8 cellular contexts compared by ENCODE assay signal in the genomic region with DNA sequence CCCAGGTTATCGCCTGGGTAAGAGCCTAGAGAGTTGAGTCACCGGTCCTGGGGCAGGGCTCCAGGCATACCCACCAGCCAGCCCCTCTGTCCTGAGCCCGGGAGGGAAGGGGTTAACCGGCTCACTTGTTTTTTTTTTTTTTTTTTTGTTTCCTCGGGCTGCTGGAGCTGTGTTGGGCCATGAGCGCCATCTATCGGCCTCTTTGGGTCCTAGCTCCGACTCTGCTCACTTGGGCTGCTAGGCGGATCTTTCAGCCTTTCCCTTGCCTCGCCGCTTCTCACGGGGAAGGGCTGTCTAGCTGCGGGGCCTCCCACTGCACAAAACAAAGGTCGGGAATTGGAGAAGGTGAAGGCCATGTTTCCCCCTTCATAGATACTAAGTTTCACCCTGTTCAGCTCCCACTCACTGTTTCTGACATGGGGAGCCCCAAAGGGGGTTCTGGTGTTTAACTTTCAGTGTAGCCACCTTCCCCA. TPM values are rescaled to one million over a fixed set of nuclear protein-coding genes. Genes with fewer than 3 reads are reported as not detected.
DNase-seq lines count a peak whose midpoint lies in the region; FAIRE-seq and TF ChIP-seq lines count a peak whose summit lies in the region.

No MANE protein-coding gene starts in this region.

- DNase-seq in NK-92 treated with Interleukin-12 subunit alpha and Interleukin-12 subunit beta, amount 100 ng/mL, for 24 hours (lab: John Stamatoyannopoulos, UW), result peak; percentile 43
- DNase-seq in NK-92 (lab: John Stamatoyannopoulos, UW; ENCODE audit: unreplicated experiment), result no peak
- DNase-seq in RCC 7860 (ENCODE audit: low spot score), result peak; percentile 63
- DNase-seq in activated T-cell treated with anti-CD3 and anti-CD28 coated beads, Interleukin-2, amount 50 U/mL, for 48 hours, result peak; percentile 74 to 82
- peak; percentile 84 for DNase-seq in fibroblast of peridontal ligament (ENCODE audit: extremely low read depth)
- DNase-seq in stimulated activated naive CD4-positive, alpha-beta T cell treated with Interleukin-2 at 50 U/mL for 16 hours (lab: John Stamatoyannopoulos, UW), result peak; percentile 71

- H3K9me3 ChIP-seq in neural cell (ENCODE audit: low read length), result no peaks in the 10 kb centered on the region

- H3K9me2 ChIP-seq in neural cell (ENCODE audit: insufficient read depth, low read length), result no peaks in the 10 kb centered on the region

- no peak overlapping the region for H3K4me3 ChIP-seq in neural cell (ENCODE audit: low read length)

- no peak for FAIRE-seq in RCC 7860 (lab: Jason Lieb, UNC)

- peak; percentile 85 for TF ChIP-seq RAD21 in neural cell (conservative IDR thresholded peaks at IDR 0.05)

- H3K27ac ChIP-seq in neural cell (ENCODE audit: low read length), result no peak overlapping the region

- H3K36me3 ChIP-seq in neural cell (ENCODE audit: insufficient read depth, low read length), result no peaks in the 10 kb centered on the region

- peaks cover 46% of the 10 kb centered on the region for H3K27me3 ChIP-seq in neural cell (ENCODE audit: insufficient read depth, low read depth, low read length)

- H3K4me2 ChIP-seq in neural cell (ENCODE audit: low read length), result no peak overlapping the region

- no peak overlapping the region for H2AFZ ChIP-seq in neural cell (ENCODE audit: low read depth, low read length)

- H3K79me2 ChIP-seq in neural cell (replicated peaks; ENCODE audit: insufficient read depth, low read length), result no peaks in the 10 kb centered on the region

- no peaks in the 10 kb centered on the region for H3F3A ChIP-seq in neural cell (ENCODE audit: insufficient read depth, low read length, poor library complexity, severe bottlenecking)

- peak; percentile 76 for TF ChIP-seq CTCF in LNCAP (IDR thresholded peaks at IDR 0.05)
- peak; percentile 89 for TF ChIP-seq CTCF in neural cell (IDR thresholded peaks at IDR 0.05; ENCODE audit: poor library complexity, severe bottlenecking)

- H4K20me1 ChIP-seq in neural cell (ENCODE audit: insufficient read depth), result no peaks in the 10 kb centered on the region

- no peak overlapping the region for H3K9ac ChIP-seq in neural cell (ENCODE audit: low read length)

- TF ChIP-seq EP300 in neural cell (conservative IDR thresholded peaks at IDR 0.05; ENCODE audit: poor library complexity, severe bottlenecking), result no peak

TF ChIP-seq in neural cell, 6 proteins besides CTCF, POLR2A, EP300 and RAD21:
- TF ChIP-seq TAF1 (IDR thresholded peaks at IDR 0.05; ENCODE audit: low read depth) (no peak), SMC3 (conservative IDR thresholded peaks at IDR 0.05; ENCODE audit: poor library complexity) (peak; percentile 84)

RNA-seq across cellular contexts. Expression of a gene that starts 2.8 kb away (rescaled TPM):
- polyA plus RNA-seq in neural cell, result 57.8 and 76.6 TPM in 2 replicates
- 45.6 and 54.0 TPM in 2 replicates for polyA minus RNA-seq in neural cell
